Comparison of ENCODE assay signal across 8 cellular contexts in the genomic region with DNA sequence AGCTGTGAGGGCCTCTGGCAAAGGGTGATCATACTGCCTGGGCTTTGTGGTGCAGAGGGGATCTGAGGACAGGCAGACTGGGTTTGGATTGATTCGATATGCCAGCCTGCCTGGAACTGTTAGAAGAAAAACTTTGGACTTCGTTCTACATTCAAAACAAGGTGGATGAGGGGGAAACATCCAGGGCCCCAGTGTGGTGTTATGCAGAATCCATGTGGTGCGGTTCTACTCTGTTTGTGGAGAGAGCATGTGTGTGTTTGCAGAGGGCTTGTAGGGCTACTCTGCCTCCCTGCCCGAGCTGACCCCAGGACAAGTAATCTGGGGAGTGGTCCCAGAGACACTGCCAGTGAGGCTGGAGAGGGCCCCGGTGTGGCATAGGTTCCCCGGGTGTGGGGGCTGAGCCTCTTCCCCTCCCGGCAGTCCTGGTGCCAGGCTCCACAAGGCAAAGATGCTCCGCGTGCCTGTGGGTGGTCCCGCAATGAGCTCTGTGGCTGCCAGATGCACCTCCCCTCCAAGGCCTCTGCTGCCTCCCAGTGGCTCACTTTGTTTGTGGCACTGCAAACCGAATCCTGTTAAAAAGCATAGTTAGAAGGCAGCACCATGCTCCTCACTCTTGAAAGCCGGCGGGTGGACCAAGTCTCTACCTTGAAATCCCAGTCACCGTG. TPM values are rescaled to one million over a fixed set of nuclear protein-coding genes. Genes with fewer than 3 reads are reported as not detected.
A peak's percentile ranks its signal among the peaks of the same experiment; 100 is the strongest.
DNase-seq lines count a peak whose midpoint lies in the region; ATAC-seq and TF ChIP-seq lines count a peak whose summit lies in the region.

No MANE protein-coding gene starts in this region.

- peaks cover 1 to 7% (median 5%) of the 10 kb centered on the region in 4 donors for H3K4me1 Mint-ChIP-seq in naive thymus-derived CD8-positive, alpha-beta T cell

- H3K4me3 Mint-ChIP-seq in naive thymus-derived CD8-positive, alpha-beta T cell = no peak overlapping the region

- no peak overlapping the region for H3K27ac ChIP-seq in tibial artery

- DNase-seq in D341Med (ENCODE audit: low spot score) (peak; percentile 84), NCI-H526 (lab: John Stamatoyannopoulos, UW) (peak; percentile 54 to 90), fibroblast of mammary gland (ENCODE audit: low read depth) (peak; percentile 74), tibial artery (peak in 1 of 2 donors; percentile 70)
- DNase-seq in activated CD8-positive, alpha-beta memory T cell treated with anti-CD3 and anti-CD28 coated beads, Interleukin-2, amount 50 U/mL, for 4 hours = peak; percentile 53
- DNase-seq in naive thymus-derived CD8-positive, alpha-beta T cell = peak; percentile 33 to 72 (median 43)

- no peak overlapping the region for H3K4me3 ChIP-seq in fibroblast of mammary gland (ENCODE audit: control insufficient read depth, low read depth, low read length)
- no peak overlapping the region for H3K4me3 ChIP-seq in tibial artery

- peak; percentile 47 for ATAC-seq in HG02759 (IDR thresholded peaks at IDR 0.05; ENCODE audit: unreplicated experiment)
- ATAC-seq in naive thymus-derived CD8-positive, alpha-beta T cell = peak; percentile 76 to 80
- no peak for ATAC-seq in HG03139 (IDR thresholded peaks at IDR 0.05; ENCODE audit: unreplicated experiment)

- no peaks in the 10 kb centered on the region for H3K36me3 ChIP-seq in tibial artery

- POLR2A ChIA-PET in naive thymus-derived CD8-positive, alpha-beta T cell (lab: Charles Lee) = no interaction called here

- peaks cover 0 to 20% (median 7%) of the 10 kb centered on the region in 5 donors for H3K27me3 Mint-ChIP-seq in naive thymus-derived CD8-positive, alpha-beta T cell

- H3K36me3 Mint-ChIP-seq in naive thymus-derived CD8-positive, alpha-beta T cell = no peaks in the 10 kb centered on the region

- H3K9me3 Mint-ChIP-seq in naive thymus-derived CD8-positive, alpha-beta T cell = peaks cover 0 to 9% (median 0%) of the 10 kb centered on the region in 9 donors

- TF ChIP-seq CTCF in fibroblast of mammary gland (conservative IDR thresholded peaks at IDR 0.05; ENCODE audit: control insufficient read depth, insufficient read depth, low read depth, low read length) = peak; percentile 81
- TF ChIP-seq CTCF in tibial artery (IDR thresholded peaks at IDR 0.05) = peak; percentile 39 to 50

- H3K27ac Mint-ChIP-seq in naive thymus-derived CD8-positive, alpha-beta T cell = peak overlapping the region in 4 of 10 donors; percentile 28 to 76 (median 62)

- peaks cover 0 to 5% (median 0%) of the 10 kb centered on the region in 4 donors for H3K4me1 ChIP-seq in tibial artery

- no peaks in the 10 kb centered on the region for H3K27me3 ChIP-seq in tibial artery

- H3K9me3 ChIP-seq in tibial artery = no peaks in the 10 kb centered on the region

- intact Hi-C loops in tibial artery (cut with DNase I; ENCODE audit: low total_unique reads) = no loop called here

RNA-seq across cellular contexts. Expression of a gene that starts 22.3 kb away (rescaled TPM):
- 10 to 100 TPM; 17.1 to 18.1 TPM for total RNA-seq in naive thymus-derived CD8-positive, alpha-beta T cell
- 10 to 100 TPM; 50.1 to 61.9 (median 50.3) TPM for polyA plus RNA-seq in naive thymus-derived CD8-positive, alpha-beta T cell
